Comparison of ENCODE assay signal across 11 cellular contexts in genomic region chr12:6332459-6332858, GRCh38. TPM values are rescaled to one million over a fixed set of nuclear protein-coding genes. Genes with fewer than 3 reads are reported as not detected.
DNase-seq lines count a peak whose midpoint lies in the region; ATAC-seq and TF ChIP-seq lines count a peak whose summit lies in the region.
"Had no signal": no experiment of that assay in that cellular context is flagged by ENCODE, and none has a peak within 500 bp of the region (broad histone marks: within the 10 kb centered on the region; RNA-seq: fewer than 3 reads in every experiment).

No MANE protein-coding gene starts in this region.

- H3K4me1 ChIP-seq in CD8-positive, alpha-beta T cell (ENCODE audit: insufficient read depth, low read length), result peaks cover 62% of the 10 kb centered on the region

- H3K9me3 ChIP-seq in CD8-positive, alpha-beta T cell (ENCODE audit: low read length), result no peaks in the 10 kb centered on the region
- H3K9me3 ChIP-seq: thyroid gland had no signal

- CTCF ChIA-PET in CD8-positive, alpha-beta T cell (lab: Charles Lee), result interaction anchor here (0.6 to 10.1 kb wide), 8 partner anchors 10 to 211 kb away, joined by 3 to 142 read pairs (median 32); no protein-coding TSS in a partner anchor

- no peaks in the 10 kb centered on the region for H3K27me3 ChIP-seq in CD8-positive, alpha-beta T cell (ENCODE audit: insufficient read depth, low read length)
- H3K27me3 ChIP-seq: thyroid gland had no signal

- H3K36me3 Mint-ChIP-seq in CD8-positive, alpha-beta T cell, result peaks cover 65% of the 10 kb centered on the region
- H3K36me3 Mint-ChIP-seq in neural crest cell (ENCODE audit: low read depth), result peaks cover 8% of the 10 kb centered on the region

- POLR2A ChIA-PET in CD8-positive, alpha-beta T cell (lab: Charles Lee), result interaction anchor here (0.5 to 5.8 kb wide), 8 partner anchors 10 to 202 kb away, joined by 3 to 34 read pairs (median 5); partner anchors contain the start of genes GAPDH, TAPBPL and VAMP1

- H3K27ac Mint-ChIP-seq in CD8-positive, alpha-beta T cell, result no peak overlapping the region
- peak overlapping the region; percentile 31 for H3K27ac Mint-ChIP-seq in neural crest cell (ENCODE audit: unreplicated experiment)

- H3K9me3 Mint-ChIP-seq in CD8-positive, alpha-beta T cell, result no peaks in the 10 kb centered on the region
- no peaks in the 10 kb centered on the region for H3K9me3 Mint-ChIP-seq in neural crest cell

- peak overlapping the region; percentile 30 for H3K27ac ChIP-seq in CD8-positive, alpha-beta T cell (ENCODE audit: low read depth, low read length)

- no peak for TF ChIP-seq CTCF in CD8-positive, alpha-beta T cell (IDR thresholded peaks at IDR 0.05)
- TF ChIP-seq CTCF in choroid plexus epithelial cell (conservative IDR thresholded peaks at IDR 0.05; ENCODE audit: low read depth, low read length), result no peak
- TF ChIP-seq CTCF in neural crest cell (conservative IDR thresholded peaks at IDR 0.05), result no peak

- H3K27me3 Mint-ChIP-seq in CD8-positive, alpha-beta T cell (ENCODE audit: low read depth), result no peaks in the 10 kb centered on the region
- no peaks in the 10 kb centered on the region for H3K27me3 Mint-ChIP-seq in neural crest cell (ENCODE audit: low read depth)

- peaks cover 41% of the 10 kb centered on the region for H3K36me3 ChIP-seq in CD8-positive, alpha-beta T cell (ENCODE audit: insufficient read depth, low read length)

- peak overlapping the region; percentile 22 for H3K4me3 ChIP-seq in CD8-positive, alpha-beta T cell (ENCODE audit: low read depth, low read length)
- H3K4me3 ChIP-seq in choroid plexus epithelial cell (ENCODE audit: low read depth, low read length), result no peak overlapping the region
- H3K4me3 ChIP-seq: thyroid gland had no signal

- H3K4me1 Mint-ChIP-seq in CD8-positive, alpha-beta T cell (ENCODE audit: low read depth), result peaks cover 60% of the 10 kb centered on the region
- peaks cover 6% of the 10 kb centered on the region for H3K4me1 Mint-ChIP-seq in neural crest cell

- H3K4me3 Mint-ChIP-seq in CD8-positive, alpha-beta T cell, result peak overlapping the region; percentile 79
- H3K4me3 Mint-ChIP-seq in neural crest cell, result peak overlapping the region; percentile 75

- DNase-seq in CD8-positive, alpha-beta T cell, result peak in 1 of 7 experiments; percentile 20
- peak; percentile 30 for DNase-seq in NCI-H69 (lab: John Stamatoyannopoulos, UW)
- peak; percentile 85 for DNase-seq in choroid plexus epithelial cell (ENCODE audit: low read depth)
- DNase-seq in neural crest cell (ENCODE audit: low read depth, low spot score), result no peak
- no peak for DNase-seq in T1000 (lab: John Stamatoyannopoulos, UW)
- DNase-seq in NCI-H526 treated with DMSO at 0.1 percent for 48 hours (lab: John Stamatoyannopoulos, UW), result no peak
- DNase-seq in stimulated activated CD4-positive, alpha-beta T cell treated with anti-CD3 and anti-CD28 coated beads, Interleukin-15, amount 100 ng/mL, for 24 hours, result no peak
- DNase-seq: activated CD4-positive, alpha-beta T cell treated with anti-CD3 and anti-CD28 coated beads, Interleukin-2, amount 50 U/mL, for 1 hour; NCI-H510A treated with DMSO at 0.1 percent for 48 hours; thyroid gland had no signal

- intact Hi-C loops in CD8-positive, alpha-beta T cell (cut with DNase I, micrococcal nuclease), result no loop called here

- peak; percentile 8 for ATAC-seq in CD8-positive, alpha-beta T cell
- no peak for ATAC-seq in GM21723 (IDR thresholded peaks at IDR 0.05; ENCODE audit: unreplicated experiment)

RNA-seq across cellular contexts. Expression of gene TNFRSF1A, which starts 9.4 kb away (rescaled TPM):
- total RNA-seq in CD8-positive, alpha-beta T cell, result 10 to 100 TPM; 16.7 to 18.8 TPM
- total RNA-seq in neural crest cell, result 41.5 and 47.7 TPM in 2 replicates

RNA-seq across cellular contexts. Expression of gene PLEKHG6, which starts 22.0 kb away (rescaled TPM):
- not detected for total RNA-seq in CD8-positive, alpha-beta T cell
- 0.47 and 0.55 TPM in 2 replicates for total RNA-seq in neural crest cell

RNA-seq across cellular contexts. Expression of gene SCNN1A, which starts 42.9 kb away (rescaled TPM):
- total RNA-seq in CD8-positive, alpha-beta T cell, result 1 to 10 TPM in 1 of 2 experiments, under 1 TPM in 1; 0.50 to 1.1 TPM
- not detected in 2 replicates for total RNA-seq in neural crest cell

RNA-seq across cellular contexts. Expression of gene LTBR, which starts 51.5 kb away (rescaled TPM):
- under 1 TPM in 1 of 2 experiments, not detected in 1; 0.44 TPM for total RNA-seq in CD8-positive, alpha-beta T cell
- 1.6 and 1.7 TPM in 2 replicates for total RNA-seq in neural crest cell

Comparison
In these comparisons a context has a peak if more than half of its experiments do, and no peak if none do; other contexts are left out.
1. DNase-seq: peak in NCI-H69 (single experiment) and choroid plexus epithelial cell (single experiment); none in neural crest cell (single experiment), T1000 (single experiment), NCI-H526 treated with DMSO at 0.1 percent for 48 hours (single experiment) and stimulated activated CD4-positive, alpha-beta T cell treated with anti-CD3 and anti-CD28 coated beads, Interleukin-15, amount 100 ng/mL, for 24 hours (single experiment).